15 cellular contexts compared by ENCODE assay signal in genomic region chr12:124610021-124610606, GRCh38.
"Had no signal": no experiment of that assay in that cellular context is flagged by ENCODE, and none has a peak within 500 bp of the region (broad histone marks: within the 10 kb centered on the region; RNA-seq: fewer than 3 reads in every experiment).

No MANE protein-coding gene starts in this region.

- FAIRE-seq: small intestine had no signal

- H3K27me3 ChIP-seq: brain microvascular endothelial cell, hepatocyte, upper lobe of right lung had no signal

- H3K9me3 Mint-ChIP-seq: activated naive CD4-positive, alpha-beta T cell treated with anti-CD3 and anti-CD28 coated beads, Interleukin-2, amount 50 U/mL, for 72 hours; dendritic cell treated with granulocyte-macrophage colony-stimulating factor and Interleukin-4, amounts not matched to agents 40 ng/mL and 50 ng/mL, for 4 days; effector memory CD8-positive, alpha-beta T cell had no signal

- H3K4me2 ChIP-seq: hepatocyte had no signal

- DNase-seq: activated B cell treated with CpG ODN at 0.5 μM for 24 hours; activated CD4-positive, alpha-beta T cell treated with anti-CD3 and anti-CD28 coated beads, Interleukin-2, amount 10 ng/mL, durations not matched to agents 7 days and 5 days; activated T-cell treated with anti-CD3 and anti-CD28 coated beads, Interleukin-2, amount 50 U/mL, for 1 hour; brain microvascular endothelial cell; cerebellar nuclear complex; effector memory CD8-positive, alpha-beta T cell; midbrain; small intestine; SW 1271; T-helper 9 cell had no signal

- H3K4me3 ChIP-seq: hepatocyte, upper lobe of right lung had no signal

- H3K9me3 ChIP-seq: neutrophil, upper lobe of right lung had no signal

- H3K79me2 ChIP-seq: hepatocyte had no signal

- H3K4me3 Mint-ChIP-seq: activated CD4-positive, alpha-beta T cell treated with anti-CD3 and anti-CD28 coated beads, Interleukin-2, amount 10 ng/mL, durations not matched to agents 7 days and 5 days; dendritic cell treated with granulocyte-macrophage colony-stimulating factor and Interleukin-4, amounts not matched to agents 40 ng/mL and 50 ng/mL, for 4 days had no signal

- H3K36me3 ChIP-seq: brain microvascular endothelial cell, neutrophil, upper lobe of right lung had no signal

- H2AFZ ChIP-seq: hepatocyte had no signal

- H3K27ac ChIP-seq: brain microvascular endothelial cell, neutrophil, upper lobe of right lung had no signal

- H3K27ac Mint-ChIP-seq: activated B cell treated with CpG ODN at 0.5 μM for 24 hours; activated CD4-positive, alpha-beta T cell treated with anti-CD3 and anti-CD28 coated beads, Interleukin-2, amount 10 ng/mL, durations not matched to agents 7 days and 5 days; activated naive CD4-positive, alpha-beta T cell treated with anti-CD3 and anti-CD28 coated beads, Interleukin-2, amount 50 U/mL, for 72 hours; effector memory CD8-positive, alpha-beta T cell had no signal

- H3K36me3 Mint-ChIP-seq: activated naive CD4-positive, alpha-beta T cell treated with anti-CD3 and anti-CD28 coated beads, Interleukin-2, amount 50 U/mL, for 72 hours had no signal
